In the genomic region with DNA sequence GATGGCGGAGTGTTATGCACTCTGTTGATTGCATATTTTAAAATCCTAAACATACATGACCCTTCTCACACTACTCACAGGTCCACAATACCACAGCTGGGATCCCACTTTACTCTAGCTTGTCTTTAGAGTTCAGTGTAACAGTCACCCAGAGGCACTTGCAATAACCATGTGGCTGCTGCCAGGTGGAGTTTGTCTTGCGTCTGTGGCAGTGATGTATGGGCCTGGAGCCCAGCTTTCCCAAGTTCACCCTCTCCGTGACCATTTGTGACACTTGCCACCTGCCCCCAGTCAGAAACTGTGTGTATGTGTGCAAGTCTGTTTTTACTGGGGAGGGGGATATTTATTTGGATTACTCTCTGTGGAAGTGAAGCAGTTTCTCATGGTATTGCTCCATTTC, we compare ENCODE assay signal across 23 cellular contexts.
"Had no signal": no experiment of that assay in that cellular context is flagged by ENCODE, and none has a peak within 500 bp of the region (broad histone marks: within the 10 kb centered on the region; RNA-seq: fewer than 3 reads in every experiment).

No MANE protein-coding gene starts in this region.

- H3K36me3 ChIP-seq: lower lobe of right lung, right lobe of liver, tibial nerve, upper lobe of left lung, vagina had no signal

- DNase-seq: hypothalamus; immature natural killer cell; lower lobe of right lung; mammary epithelial cell; mesenchymal stem cell; naive thymus-derived CD8-positive, alpha-beta T cell; nucleus accumbens; psoas muscle; right lobe of liver; stimulated activated CD4-positive, alpha-beta T cell treated with anti-CD3 and anti-CD28 coated beads, Interleukin-1b, Interleukin-23, amount 100 ng/mL, for 48 hours; stimulated activated CD4-positive, alpha-beta T cell treated with anti-CD3 and anti-CD28 coated beads, Interleukin-2, amount 100 ng/mL, for 48 hours; stimulated activated CD4-positive, alpha-beta T cell treated with anti-CD3 and anti-CD28 coated beads, Interleukin-4, amount 100 ng/mL, for 4 hours; stimulated activated CD8-positive, alpha-beta memory T cell treated with anti-CD3 and anti-CD28 coated beads, Interleukin-4, amount 100 ng/mL, for 48 hours; stimulated activated naive CD4-positive, alpha-beta T cell treated with Interleukin-2 at 50 U/mL for 16 hours; stimulated activated naive CD8-positive, alpha-beta T cell treated with anti-CD3 and anti-CD28 coated beads, Interleukin-15, amount 100 ng/mL, for 72 hours; substantia nigra; upper lobe of left lung had no signal

- ATAC-seq: left lobe of liver; lower lobe of right lung; naive thymus-derived CD8-positive, alpha-beta T cell; psoas muscle; right lobe of liver; stimulated activated memory B cell treated with anti-CD40 and anti-IgM and Interleukin-4, amounts not matched to agents 10 μg/mL and 1 μg/mL and 100 μg/mL, for 72 hours; stimulated activated naive CD8-positive, alpha-beta T cell treated with anti-CD3 and anti-CD28 coated beads, Interleukin-15, amount 100 ng/mL, for 72 hours had no signal

- H3K4me3 ChIP-seq: lower lobe of right lung, psoas muscle, right lobe of liver, smooth muscle cell, tibial nerve, upper lobe of left lung, vagina had no signal

- H3K4me1 ChIP-seq: lower lobe of right lung, parathyroid adenoma, psoas muscle, right lobe of liver, tibial nerve, upper lobe of left lung, vagina had no signal

- H3K9me3 ChIP-seq: lower lobe of right lung, psoas muscle, right lobe of liver, tibial nerve, upper lobe of left lung, vagina had no signal

- H3K27ac ChIP-seq: lower lobe of right lung, parathyroid adenoma, psoas muscle, right lobe of liver, tibial nerve, upper lobe of left lung, vagina had no signal

- H3K27me3 ChIP-seq: right lobe of liver, tibial nerve, upper lobe of left lung, vagina had no signal
